25 cellular contexts compared by ENCODE assay signal in genomic region chr1:5432436-5432835, GRCh38.
A peak's percentile ranks its signal among the peaks of the same experiment; 100 is the strongest.
DNase-seq lines count a peak whose midpoint lies in the region; ATAC-seq, FAIRE-seq and TF ChIP-seq lines count a peak whose summit lies in the region.
"Had no signal": no experiment of that assay in that cellular context is flagged by ENCODE, and none has a peak within 500 bp of the region (broad histone marks: within the 10 kb centered on the region; RNA-seq: fewer than 3 reads in every experiment).

No MANE protein-coding gene starts in this region.

- H3K14ac ChIP-seq in H1 (ENCODE audit: insufficient read length): no peak overlapping the region

- ATAC-seq in K562: no peak
- ATAC-seq in Right ventricle myocardium superior (ENCODE audit: poor library complexity): no peak
- ATAC-seq: GM12878 had no signal

- H2AK5ac ChIP-seq in H1 (ENCODE audit: low read depth, low read length): no peak overlapping the region

- H3K27ac ChIP-seq in K562 (ENCODE audit: extremely low read depth, low read depth, low read length) (no peak overlapping the region), H1 (ENCODE audit: low read depth, low read length) (no peak overlapping the region)
- H3K27ac ChIP-seq: BLaER1 had no signal

- no peak overlapping the region for H3K18ac ChIP-seq in H1 (ENCODE audit: extremely low read depth, low read length)

- no peaks in the 10 kb centered on the region for H3K9me3 ChIP-seq in K562 (replicated peaks; ENCODE audit: control insufficient read depth, insufficient read depth, low read depth, low read length)
- peaks cover 0 to 5% of the 10 kb centered on the region in 2 experiments; a peak in 1 of 4 replicates for H3K9me3 ChIP-seq in H1 (ENCODE audit: insufficient read depth in 2 of 2, low read depth in 1 of 2, low read length in 1 of 2)
- H3K9me3 ChIP-seq: BE2C, BLaER1 had no signal

- H3K9me1 ChIP-seq in K562 (ENCODE audit: control insufficient read depth, insufficient read depth, low read length): no peaks in the 10 kb centered on the region

- no peaks in the 10 kb centered on the region for H3K4me1 ChIP-seq in K562 (replicated peaks in 1 of 2; ENCODE audit: control insufficient read depth in 2 of 2, insufficient read depth in 2 of 2, low read length in 2 of 2)
- H3K4me1 ChIP-seq in H1 (replicated peaks in 1 of 4; ENCODE audit: control insufficient read depth in 3 of 4, insufficient read depth in 4 of 4, low read length in 3 of 4): peaks cover 6 to 10% (median 8%) of the 10 kb centered on the region in 4 experiments
- H3K4me1 ChIP-seq: BE2C had no signal

- H2AFZ ChIP-seq in K562 (ENCODE audit: low read depth, low read length) (no peak overlapping the region), H1 (ENCODE audit: low read length) (no peak overlapping the region)

- H3K23ac ChIP-seq in H1 (ENCODE audit: insufficient read length): no peak overlapping the region

- no peak for DNase-seq in K562 (ENCODE audit: extremely low read depth in 1 of 4, low spot score in 3 of 4)
- no peak for DNase-seq in H1 (ENCODE audit: low read depth in 1 of 2, low spot score in 2 of 2)
- DNase-seq in iPS-NIHi11 (ENCODE audit: low spot score): no peak
- DNase-seq in NCI-H2029 (lab: John Stamatoyannopoulos, UW): no peak
- no peak for DNase-seq in Right ventricle myocardium superior
- DNase-seq: 8988T; ACHN; BE2C; C1 segment of cervical spinal cord; CD4-positive, alpha-beta memory T cell; CD4-positive, CD25-positive, alpha-beta regulatory T cell; CD8-positive, alpha-beta memory T cell; COR-L47; DMS 273 treated with DMSO at 0.1 percent for 48 hours; DMS153; DMS53; DMS79; DND-41; EL; GDM1 had no signal

- no peak overlapping the region for H3K4ac ChIP-seq in H1 (replicated peaks; ENCODE audit: insufficient read length, low read depth, low read length)

- no peak for TF ChIP-seq CTCF in K562 (IDR thresholded peaks at IDR 0.05 in 2 of 3, conservative IDR thresholded peaks at IDR 0.05 in 1 of 3; ENCODE audit: insufficient read depth in 2 of 3, low read depth in 1 of 3, low read length in 3 of 3)
- no peak for TF ChIP-seq CTCF in H1 (IDR thresholded peaks at IDR 0.05; ENCODE audit: control extremely low read depth in 1 of 3, insufficient read depth in 1 of 3, low read depth in 1 of 3, low read length in 3 of 3)

- H4K5ac ChIP-seq in H1 (ENCODE audit: insufficient read length, low read depth, low read length): no peak overlapping the region

- H2BK12ac ChIP-seq in H1 (ENCODE audit: low read depth, low read length): peak overlapping the region; percentile 62; the same call in 1 of the 2 replicates

- no peak overlapping the region for H4K91ac ChIP-seq in H1 (replicated peaks; ENCODE audit: insufficient read length, low read length)

- no peaks in the 10 kb centered on the region for H3K79me2 ChIP-seq in K562 (ENCODE audit: control insufficient read depth, insufficient read depth, low read length)
- no peaks in the 10 kb centered on the region for H3K79me2 ChIP-seq in H1 (ENCODE audit: control insufficient read depth in 1 of 2, insufficient read depth in 2 of 2, low read length in 2 of 2)

- CTCF ChIA-PET in K562 (lab: Yijun Ruan, JAX; ENCODE audit: low intra/inter-chr PET ratio) (no interaction called here), H1 (lab: Charles Lee; ENCODE audit: partially characterized antibody) (interaction anchor here (1.2 to 2.1 kb wide), 4 partner anchors 16 to 146 kb away, joined by 4 to 6 read pairs (median 4); no protein-coding TSS in a partner anchor)

- H3K23me2 ChIP-seq in H1 (ENCODE audit: low read depth, low read length): no peaks in the 10 kb centered on the region

- TF ChIP-seq POLR2A in K562 (conservative IDR thresholded peaks at IDR 0.05) (no peak), H1 (IDR thresholded peaks at IDR 0.05; ENCODE audit: control extremely low read depth in 1 of 2, low read depth in 2 of 2, low read length in 2 of 2) (no peak)

- no TSS peak for BruUV-seq in K562 (replicated peaks; lab: Mats Ljungman, UMichigan)

- in situ Hi-C loops in K562 (cut with MboI): no loop called here

- H3K4me2 ChIP-seq in K562 (ENCODE audit: insufficient read depth, low read length) (no peak overlapping the region), H1 (ENCODE audit: insufficient read depth in 1 of 2, low read depth in 2 of 2, low read length in 2 of 2) (no peak overlapping the region)

- WGBS in K562 (ENCODE audit: insufficient coverage, low coverage, missing lambda C conversion rate): 0% methylated on average over 5 of the region's 5 CpGs
- 95% methylated on average over 5 of the region's 5 CpGs; no CpG with 5 or more reads in 1 of the 2 experiments for WGBS in H1 (ENCODE audit: extremely low coverage in 1 of 2, insufficient coverage in 1 of 2, insufficient read length in 1 of 2, insufficient replicate concordance in 2 of 2, low coverage in 1 of 2, low lambda C conversion rate in 2 of 2, missing lambda C conversion rate in 1 of 2), 2 experiments

- TF ChIP-seq EP300 in K562 (IDR thresholded peaks at IDR 0.05; ENCODE audit: low read length) (no peak), H1 (IDR thresholded peaks at IDR 0.05; ENCODE audit: borderline replicate concordance in 1 of 2, low read depth in 2 of 2, low read length in 2 of 2) (no peak)

- no peak overlapping the region for H2BK20ac ChIP-seq in H1 (ENCODE audit: low read length)

- H3K79me1 ChIP-seq in H1 (ENCODE audit: low read depth, low read length): no peaks in the 10 kb centered on the region

- no peak overlapping the region for H2BK5ac ChIP-seq in H1 (ENCODE audit: low read depth, low read length)

- H3K36me3 ChIP-seq in K562 (ENCODE audit: control insufficient read depth, insufficient read depth, low read length): no peaks in the 10 kb centered on the region
- no peaks in the 10 kb centered on the region for H3K36me3 ChIP-seq in H1 (ENCODE audit: control insufficient read depth in 2 of 4, insufficient read depth in 4 of 4, low read length in 3 of 4)
- H3K36me3 ChIP-seq: BE2C, BLaER1 had no signal

- H3K4me3 ChIP-seq in K562 (no peak overlapping the region), H1 (ENCODE audit: extremely low read depth in 1 of 4, insufficient read depth in 2 of 4, low read depth in 3 of 4, low read length in 4 of 4) (no peak overlapping the region)
- H3K4me3 ChIP-seq: BLaER1, GM12878 had no signal

- FAIRE-seq in K562 (lab: Jason Lieb, UNC): no peak
- FAIRE-seq in H1 (lab: Jason Lieb, UNC): no peak
- FAIRE-seq: A204.1, GM12878, GM12892, GM18507 had no signal

- H3K56ac ChIP-seq in H1 (replicated peaks; ENCODE audit: insufficient read length, low read depth, low read length): no peak overlapping the region

- no peaks in the 10 kb centered on the region for H4K20me1 ChIP-seq in K562 (replicated peaks; ENCODE audit: control insufficient read depth, insufficient read depth, low read length)
- H4K20me1 ChIP-seq in H1 (replicated peaks in 1 of 2; ENCODE audit: control insufficient read depth in 1 of 2, insufficient read depth in 2 of 2, low read length in 2 of 2): no peaks in the 10 kb centered on the region
- H4K20me1 ChIP-seq: BLaER1 had no signal

- peaks cover 3 to 31% of the 10 kb centered on the region in 2 experiments; a peak in 3 of 5 replicates for H3K27me3 ChIP-seq in K562 (ENCODE audit: control insufficient read depth in 2 of 2, insufficient read depth in 2 of 2, low read length in 2 of 2)
- H3K27me3 ChIP-seq in H1 (replicated peaks in 1 of 4; ENCODE audit: control insufficient read depth in 3 of 4, extremely low read depth in 1 of 4, insufficient read depth in 3 of 4, low read length in 3 of 4): no peaks in the 10 kb centered on the region; a peak in 2 of 7 replicates
- H3K27me3 ChIP-seq: BE2C, BLaER1 had no signal

- H3K9ac ChIP-seq in K562 (ENCODE audit: insufficient read depth in 1 of 2, low read depth in 2 of 2, low read length in 2 of 2) (no peak overlapping the region), H1 (replicated peaks in 1 of 4; ENCODE audit: extremely low read depth in 1 of 4, low read depth in 3 of 4, low read length in 3 of 4) (no peak overlapping the region)
- H3K9ac ChIP-seq: BLaER1 had no signal

- no peak overlapping the region for H2BK120ac ChIP-seq in H1 (replicated peaks; ENCODE audit: low read depth, low read length)

- TF ChIP-seq RAD21 in K562 (CRISPR knock-in tag; conservative IDR thresholded peaks at IDR 0.05 in 1 of 2, IDR thresholded peaks at IDR 0.05 in 1 of 2) (no peak), H1 (IDR thresholded peaks at IDR 0.05 in 1 of 2, conservative IDR thresholded peaks at IDR 0.05 in 1 of 2; ENCODE audit: low read depth in 2 of 2, low read length in 2 of 2) (no peak)

- no peak overlapping the region for H4K8ac ChIP-seq in H1 (ENCODE audit: extremely low read depth, insufficient read depth, low read length)

- POLR2A ChIA-PET in K562 (lab: Yijun Ruan, JAX): no interaction called here
- POLR2A ChIA-PET in H1 (lab: Charles Lee; ENCODE audit: partially characterized antibody): no interaction called here

- H2BK15ac ChIP-seq in H1 (ENCODE audit: low read length): no peak overlapping the region

- intact Hi-C loops in K562 (cut with micrococcal nuclease) (no loop called here), Right ventricle myocardium superior (cut with DNase I) (no loop called here)

TF ChIP-seq in H1, 55 proteins besides CTCF, POLR2A, EP300 and RAD21:
- no peak for TF ChIP-seq E2F6 (IDR thresholded peaks at IDR 0.05)
- TF ChIP-seq ASH2L (IDR thresholded peaks at IDR 0.05; ENCODE audit: low read length): no peak
- TF ChIP-seq SP2 (IDR thresholded peaks at IDR 0.05; ENCODE audit: low read length): no peak
